In the genomic region with DNA sequence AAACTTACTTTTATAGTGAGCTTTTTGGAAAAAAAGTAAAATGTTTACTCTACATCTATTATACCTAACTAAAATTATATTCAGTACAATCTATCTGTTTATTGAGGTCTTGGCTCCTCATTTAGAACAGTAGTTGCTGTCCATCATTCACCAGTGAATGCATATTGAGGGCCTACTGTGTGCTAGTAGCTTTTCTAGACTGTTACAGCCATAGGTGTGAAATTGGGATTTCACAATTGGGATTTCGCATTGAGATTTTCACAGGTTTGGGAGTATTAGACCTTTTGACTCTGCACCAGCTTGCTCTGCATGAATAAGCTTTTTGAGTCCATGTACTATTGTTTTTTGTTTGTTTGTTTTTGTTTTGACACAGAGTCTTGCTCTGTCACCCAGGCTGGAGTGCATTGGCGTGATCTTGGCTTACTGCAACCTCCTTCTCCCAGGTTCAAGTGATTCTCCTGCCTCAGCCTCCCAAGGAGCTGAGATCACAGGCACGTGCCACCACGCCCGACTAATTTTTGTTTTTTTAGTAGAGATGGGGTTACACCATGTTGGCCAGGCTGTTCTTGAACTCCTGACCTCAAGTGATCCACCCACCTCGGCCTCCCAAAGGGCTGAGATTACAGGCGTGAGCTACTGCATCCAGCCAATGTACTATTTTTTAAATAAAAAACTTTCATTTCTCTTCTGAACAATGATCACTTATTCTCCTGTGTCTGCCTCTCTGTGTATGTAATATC, we compare ENCODE assay signal across 16 cellular contexts. TPM values are rescaled to one million over a fixed set of nuclear protein-coding genes. Genes with fewer than 3 reads are reported as not detected.
A peak's percentile ranks its signal among the peaks of the same experiment; 100 is the strongest.
DNase-seq lines count a peak whose midpoint lies in the region; ATAC-seq, FAIRE-seq and TF ChIP-seq lines count a peak whose summit lies in the region.
"Had no signal": no experiment of that assay in that cellular context is flagged by ENCODE, and none has a peak within 500 bp of the region (broad histone marks: within the 10 kb centered on the region; RNA-seq: fewer than 3 reads in every experiment).

No MANE protein-coding gene starts in this region.

- TF ChIP-seq POLR2A in A549 (IDR thresholded peaks at IDR 0.05; ENCODE audit: low read length) (no peak), HCT116 (IDR thresholded peaks at IDR 0.05; ENCODE audit: borderline replicate concordance, extremely low read depth, insufficient read depth, insufficient read length) (no peak)

- RAD21 ChIA-PET in HCT116 (lab: Charles Lee; ENCODE audit: low non-redundant PET in 1 of 2, low total read pairs in 2 of 2, uncharacterized antibody in 2 of 2, unreplicated experiment in 2 of 2), result interaction anchor here (0.7 to 1.1 kb wide), 2 partner anchors 16 to 36 kb away, joined by 3 to 4 read pairs; no protein-coding TSS in a partner anchor

- H3K79me2 ChIP-seq in HCT116 (ENCODE audit: insufficient read depth, low read length), result no peaks in the 10 kb centered on the region

- peak overlapping the region; percentile 88 to 90; a peak in 5 of 6 replicates for H3K27ac ChIP-seq in A549
- H3K27ac ChIP-seq in HCT116 (ENCODE audit: low read depth, low read length), result peak overlapping the region; percentile 92
- H3K27ac ChIP-seq: BLaER1 treated with 17β-estradiol and CSF1 and Interleukin-3, amounts not matched to agents 10 nM and 100 nM; Peyer's patch; SJSA1 had no signal

- H3K9me2 ChIP-seq in HCT116 (ENCODE audit: insufficient read depth), result no peaks in the 10 kb centered on the region

- intact Hi-C loops in HCT116 (cut with micrococcal nuclease), result no loop called here
- intact Hi-C loops in sciatic nerve (cut with DNase I), result no loop called here
- intact Hi-C loops in activated T-helper 2 cell treated with anti-CD3 and anti-CD28 coated beads, Interferon-gamma antibody, Interleukin-2, Interleukin-4, amounts not matched to agents 10 μg/mL and 5 μg/mL and 100 μg/mL, durations not matched to agents 14 hours and 24 hours and 36 hours (cut with micrococcal nuclease), result no loop called here

- 0 out of 3 replicates have a peak overlapping the region, but pooled peaks have one; percentile 13 for H3K4me2 ChIP-seq in A549
- H3K4me2 ChIP-seq in HCT116 (ENCODE audit: low read length), result peak overlapping the region; percentile 37
- H3K4me2 ChIP-seq: BLaER1 treated with 17β-estradiol and CSF1 and Interleukin-3, amounts not matched to agents 10 nM and 100 nM had no signal

- H3K4me1 Mint-ChIP-seq in chondrocyte (ENCODE audit: low read depth), result peaks cover 63% of the 10 kb centered on the region
- peaks cover 5% of the 10 kb centered on the region for H3K4me1 Mint-ChIP-seq in activated T-helper 2 cell treated with anti-CD3 and anti-CD28 coated beads, Interferon-gamma antibody, Interleukin-2, Interleukin-4, amounts not matched to agents 10 μg/mL and 5 μg/mL and 100 μg/mL, durations not matched to agents 14 hours and 24 hours and 36 hours (ENCODE audit: low read depth)

- no peaks in the 10 kb centered on the region for H4K20me1 ChIP-seq in HCT116 (ENCODE audit: insufficient read depth)
- H4K20me1 ChIP-seq: BLaER1 treated with 17β-estradiol and CSF1 and Interleukin-3, amounts not matched to agents 10 nM and 100 nM had no signal

- no peaks in the 10 kb centered on the region for H3K36me3 Mint-ChIP-seq in chondrocyte (ENCODE audit: low read depth)
- H3K36me3 Mint-ChIP-seq in activated T-helper 2 cell treated with anti-CD3 and anti-CD28 coated beads, Interferon-gamma antibody, Interleukin-2, Interleukin-4, amounts not matched to agents 10 μg/mL and 5 μg/mL and 100 μg/mL, durations not matched to agents 14 hours and 24 hours and 36 hours (ENCODE audit: low read depth), result no peaks in the 10 kb centered on the region

- TF ChIP-seq CTCF in A549 (IDR thresholded peaks at IDR 0.05) (no peak), HCT116 (IDR thresholded peaks at IDR 0.05 in 2 of 3, conservative IDR thresholded peaks at IDR 0.05 in 1 of 3; ENCODE audit: borderline replicate concordance in 1 of 3, insufficient read depth in 1 of 3, low read depth in 2 of 3, low read length in 2 of 3) (no peak), chondrocyte (IDR thresholded peaks at IDR 0.05) (no peak)

- no peaks in the 10 kb centered on the region for H3K36me3 ChIP-seq in HCT116 (ENCODE audit: control insufficient read depth in 1 of 2, insufficient read depth in 2 of 2, low read length in 2 of 2)
- H3K36me3 ChIP-seq: BLaER1 treated with 17β-estradiol and CSF1 and Interleukin-3, amounts not matched to agents 10 nM and 100 nM; Peyer's patch; SJSA1 had no signal

- H3K9ac ChIP-seq in HCT116 (ENCODE audit: low read length), result peak overlapping the region; percentile 66
- H3K9ac ChIP-seq: BLaER1 treated with 17β-estradiol and CSF1 and Interleukin-3, amounts not matched to agents 10 nM and 100 nM had no signal

- peak overlapping the region; percentile 24 for H3K27ac Mint-ChIP-seq in chondrocyte (ENCODE audit: unreplicated experiment)
- H3K27ac Mint-ChIP-seq in activated T-helper 2 cell treated with anti-CD3 and anti-CD28 coated beads, Interferon-gamma antibody, Interleukin-2, Interleukin-4, amounts not matched to agents 10 μg/mL and 5 μg/mL and 100 μg/mL, durations not matched to agents 14 hours and 24 hours and 36 hours, result no peak overlapping the region

- CTCF ChIA-PET in A549 (lab: Yijun Ruan, JAX), result interaction anchor here (1.1 to 2.0 kb wide), 2 partner anchors 14 to 241 kb away, joined by 3 to 6 read pairs; no protein-coding TSS in a partner anchor
- CTCF ChIA-PET in HCT116 (lab: Charles Lee), result interaction anchor here (1.0 to 1.3 kb wide), 2 partner anchors 17 to 241 kb away, joined by 3 to 5 read pairs; no protein-coding TSS in a partner anchor

- POLR2A ChIA-PET in A549 (lab: Yijun Ruan, JAX), result no interaction called here
- POLR2A ChIA-PET in HCT116 (lab: Charles Lee), result interaction anchor here (0.7 to 7.2 kb wide), 16 partner anchors 11 to 132 kb away, joined by 3 to 80 read pairs (median 5); a partner anchor contains a TSS

- H3K9me3 ChIP-seq in A549, result no peaks in the 10 kb centered on the region
- H3K9me3 ChIP-seq in HCT116 (ENCODE audit: control insufficient read depth in 1 of 2, insufficient read depth in 1 of 2, low read depth in 1 of 2, low read length in 2 of 2), result no peaks in the 10 kb centered on the region
- H3K9me3 ChIP-seq: BLaER1 treated with 17β-estradiol and CSF1 and Interleukin-3, amounts not matched to agents 10 nM and 100 nM; Peyer's patch; SJSA1 had no signal

- ATAC-seq in A549 (no peak), HCT116 (no peak), sciatic nerve (peak; percentile 75), HG03432 (IDR thresholded peaks at IDR 0.05; ENCODE audit: unreplicated experiment) (no peak)

- peak overlapping the region; percentile 32 for H2AFZ ChIP-seq in HCT116 (ENCODE audit: low read depth, low read length, poor library complexity, severe bottlenecking)

- H3K4me3 Mint-ChIP-seq in chondrocyte (ENCODE audit: unreplicated experiment), result no peak overlapping the region
- no peak overlapping the region for H3K4me3 Mint-ChIP-seq in activated T-helper 2 cell treated with anti-CD3 and anti-CD28 coated beads, Interferon-gamma antibody, Interleukin-2, Interleukin-4, amounts not matched to agents 10 μg/mL and 5 μg/mL and 100 μg/mL, durations not matched to agents 14 hours and 24 hours and 36 hours (ENCODE audit: low read depth)

- FAIRE-seq in A549 (lab: Jason Lieb, UNC), result no peak

- H3K4me3 ChIP-seq in A549 (no peak overlapping the region), HCT116 (replicated peaks in 1 of 2; ENCODE audit: low read depth in 1 of 2, low read length in 2 of 2) (no peak overlapping the region)
- H3K4me3 ChIP-seq: BLaER1 treated with 17β-estradiol and CSF1 and Interleukin-3, amounts not matched to agents 10 nM and 100 nM; Peyer's patch; SJSA1 had no signal

- BruUV-seq in HCT116 (replicated peaks; lab: Mats Ljungman, UMichigan), result no TSS peak

- H3K27me3 Mint-ChIP-seq in chondrocyte (ENCODE audit: low read depth), result no peaks in the 10 kb centered on the region
- peaks cover 11% of the 10 kb centered on the region for H3K27me3 Mint-ChIP-seq in activated T-helper 2 cell treated with anti-CD3 and anti-CD28 coated beads, Interferon-gamma antibody, Interleukin-2, Interleukin-4, amounts not matched to agents 10 μg/mL and 5 μg/mL and 100 μg/mL, durations not matched to agents 14 hours and 24 hours and 36 hours (ENCODE audit: low read depth)

- H3K9me3 Mint-ChIP-seq in chondrocyte (ENCODE audit: low read depth), result no peaks in the 10 kb centered on the region
- no peaks in the 10 kb centered on the region for H3K9me3 Mint-ChIP-seq in activated T-helper 2 cell treated with anti-CD3 and anti-CD28 coated beads, Interferon-gamma antibody, Interleukin-2, Interleukin-4, amounts not matched to agents 10 μg/mL and 5 μg/mL and 100 μg/mL, durations not matched to agents 14 hours and 24 hours and 36 hours

- no peak for TF ChIP-seq EP300 in A549 (IDR thresholded peaks at IDR 0.05)

- no peaks in the 10 kb centered on the region for H3K27me3 ChIP-seq in HCT116 (ENCODE audit: insufficient read depth, low read length)
- H3K27me3 ChIP-seq: BLaER1 treated with 17β-estradiol and CSF1 and Interleukin-3, amounts not matched to agents 10 nM and 100 nM; Peyer's patch; SJSA1 had no signal

- TF ChIP-seq RAD21 in A549 (conservative IDR thresholded peaks at IDR 0.05 in 1 of 2, IDR thresholded peaks at IDR 0.05 in 1 of 2) (no peak), HCT116 (IDR thresholded peaks at IDR 0.05; ENCODE audit: low read depth) (no peak)

- 44% methylated on average over 7 of the region's 7 CpGs for WGBS in A549 (ENCODE audit: missing lambda C conversion rate)

- DNase-seq in A549 (ENCODE audit: low read depth in 1 of 2, low spot score in 1 of 2), result no peak
- DNase-seq in HCT116 (ENCODE audit: low read depth, low spot score), result no peak
- no peak for DNase-seq in chondrocyte (ENCODE audit: low spot score)
- no peak for DNase-seq in sciatic nerve (ENCODE audit: low spot score)
- DNase-seq in NCI-H1048 (lab: John Stamatoyannopoulos, UW), result no peak
- DNase-seq in activated T-helper 2 cell treated with anti-CD3 and anti-CD28 coated beads, Interferon-gamma antibody, Interleukin-2, Interleukin-4, amounts not matched to agents 10 μg/mL and 5 μg/mL and 100 μg/mL, durations not matched to agents 14 hours and 24 hours and 36 hours (ENCODE audit: low spot score), result no peak
- DNase-seq: DMS153, Karpas-422, NCI-H1930, NCI-H2171, NCI-H446 treated with DMSO at 0.1 percent for 48 hours, NCI-H82, Peyer's patch had no signal

- peaks cover 69% of the 10 kb centered on the region for H3K4me1 ChIP-seq in A549
- H3K4me1 ChIP-seq in HCT116 (ENCODE audit: control insufficient read depth in 1 of 2, insufficient read depth in 2 of 2, low read length in 2 of 2), result peaks cover 90 to 95% of the 10 kb centered on the region in 2 experiments

RNA-seq across cellular contexts. Expression of a gene that starts 47.2 kb away (rescaled TPM):
- polyA plus RNA-seq in A549 (2011; rRNA removed), result 193 and 217 TPM in 2 replicates
- 48.0 and 74.2 TPM in 2 replicates for polyA plus RNA-seq in A549 (2012; cell fraction: cytosol; rRNA removed)
- 61.4 and 108 TPM in 2 replicates for polyA plus RNA-seq in A549 (2012; cell fraction: nucleus; rRNA removed)
- 44.2 to 51.0 TPM (median 49.0 TPM) in 3 replicates for polyA plus RNA-seq in A549 (2017; fragmentation: RNase III; extraction: RNeasy Plus Mini Kit Qiagen cat#74134 plus additional on column Dnase treatment)
- polyA minus RNA-seq in A549 (2011; rRNA and poly(A)+ RNA removed), result 94.7 and 114 TPM in 2 replicates
- 777 TPM for total RNA-seq in HCT116 (2021; ENCODE audit: unreplicated experiment)
- polyA plus RNA-seq in HCT116 (2012), result 536 and 725 TPM in 2 replicates
- total RNA-seq in chondrocyte, result 26.4 to 305 TPM (median 303 TPM) in 3 replicates
- 33.7 TPM for total RNA-seq in sciatic nerve
- total RNA-seq in activated T-helper 2 cell treated with anti-CD3 and anti-CD28 coated beads, Interferon-gamma antibody, Interleukin-2, Interleukin-4, amounts not matched to agents 10 μg/mL and 5 μg/mL and 100 μg/mL, durations not matched to agents 14 hours and 24 hours and 36 hours, result 3.1 and 3.8 TPM in 2 replicates
